ENCODE assay signal across 22 cellular contexts in genomic region chr12:49616533-49617219, GRCh38. TPM values are rescaled to one million over a fixed set of nuclear protein-coding genes. Genes with fewer than 3 reads are reported as not detected.
DNase-seq lines count a peak whose midpoint lies in the region; ATAC-seq and TF ChIP-seq lines count a peak whose summit lies in the region.
"Had no signal": no experiment of that assay in that cellular context is flagged by ENCODE, and none has a peak within 500 bp of the region (broad histone marks: within the 10 kb centered on the region; RNA-seq: fewer than 3 reads in every experiment).

No MANE protein-coding gene starts in this region.

- peak overlapping the region in 9 of 11 experiments; percentile 3 to 62 (median 50); a peak in 17 of 22 replicates for H3K4me2 ChIP-seq in BLaER1 treated with 17β-estradiol and CSF1 and Interleukin-3, amounts not matched to agents 10 nM and 100 nM

- CTCF ChIA-PET in WTC11 (lab: Charles Lee): interaction anchor here (1.3 kb wide), 1 partner anchor 117 kb away, joined by 3 read pairs; no protein-coding TSS in a partner anchor

- H3K9me3 Mint-ChIP-seq in WTC11 (peaks cover 3% of the 10 kb centered on the region; the same call in 1 of the 2 replicates), glutamatergic neuron (ENCODE audit: unreplicated experiment) (no peaks in the 10 kb centered on the region)

- H3K9me3 ChIP-seq in BLaER1 treated with 17β-estradiol and CSF1 and Interleukin-3, amounts not matched to agents 10 nM and 100 nM (replicated peaks in 1 of 11): peaks cover 15 to 35% (median 26%) of the 10 kb centered on the region in 11 experiments

- H3K4me3 ChIP-seq in BLaER1 treated with 17β-estradiol and CSF1 and Interleukin-3, amounts not matched to agents 10 nM and 100 nM: no peak overlapping the region
- H3K4me3 ChIP-seq in H7 (ENCODE audit: insufficient read depth, low read depth, low read length): no peak overlapping the region
- H3K4me3 ChIP-seq: GM12878, SK-N-MC had no signal

- H3K27me3 ChIP-seq in BLaER1 treated with 17β-estradiol and CSF1 and Interleukin-3, amounts not matched to agents 10 nM and 100 nM: peaks cover 0 to 8% (median 0%) of the 10 kb centered on the region in 11 experiments; a peak in 5 of 22 replicates
- peaks cover 2% of the 10 kb centered on the region; the same call in 1 of the 2 replicates for H3K27me3 ChIP-seq in H7 (ENCODE audit: control insufficient read depth, insufficient read depth, low read length)

- H3K27me3 Mint-ChIP-seq in WTC11 (ENCODE audit: low read depth) (peaks cover 4% of the 10 kb centered on the region; the same call in 1 of the 2 replicates), glutamatergic neuron (ENCODE audit: unreplicated experiment) (no peaks in the 10 kb centered on the region)

- no peak overlapping the region for H3K4me3 Mint-ChIP-seq in WTC11
- H3K4me3 Mint-ChIP-seq in glutamatergic neuron (ENCODE audit: unreplicated experiment): no peak overlapping the region
- H3K4me3 Mint-ChIP-seq: CD4-positive, CD25-positive, alpha-beta regulatory T cell had no signal

- TF ChIP-seq CTCF in WTC11 (IDR thresholded peaks at IDR 0.05) (no peak), glutamatergic neuron (IDR thresholded peaks at IDR 0.05; ENCODE audit: partially characterized antibody, unreplicated experiment) (no peak)

- H3K4me1 Mint-ChIP-seq in WTC11 (peaks cover 29% of the 10 kb centered on the region), glutamatergic neuron (ENCODE audit: low read depth, unreplicated experiment) (peaks cover 12% of the 10 kb centered on the region)

- peak overlapping the region in 1 of 11 experiments; percentile 12; a peak in 1 of 22 replicates for H3K27ac ChIP-seq in BLaER1 treated with 17β-estradiol and CSF1 and Interleukin-3, amounts not matched to agents 10 nM and 100 nM
- H3K27ac ChIP-seq: SK-N-MC had no signal

- peak; percentile 31 for DNase-seq in H7
- DNase-seq in WTC11 (ENCODE audit: low spot score): no peak
- DNase-seq in glutamatergic neuron: no peak
- no peak for DNase-seq in NCI-H1417 (lab: John Stamatoyannopoulos, UW)
- no peak for DNase-seq in GM03348 (ENCODE audit: low spot score)
- DNase-seq: CD4-positive, CD25-positive, alpha-beta regulatory T cell; COR-L47; DMS 273 treated with DMSO at 0.1 percent for 48 hours; GF-D8; HCEC 1CT; NCI-H1105 treated with DMSO at 0.1 percent for 48 hours; NCI-H1694 treated with DMSO at 0.1 percent for 48 hours; NCI-H2107; NCI-H226; NCI-H524 treated with DMSO at 0.1 percent for 48 hours; OCI-M1; Right ventricle myocardium superior; T-helper 1 cell had no signal

- POLR2A ChIA-PET in WTC11 (lab: Charles Lee): no interaction called here

- H3K36me3 Mint-ChIP-seq in WTC11 (no peaks in the 10 kb centered on the region), glutamatergic neuron (ENCODE audit: unreplicated experiment) (no peaks in the 10 kb centered on the region)
- H3K36me3 Mint-ChIP-seq: CD4-positive, CD25-positive, alpha-beta regulatory T cell had no signal

- no peaks in the 10 kb centered on the region for H4K20me1 ChIP-seq in BLaER1 treated with 17β-estradiol and CSF1 and Interleukin-3, amounts not matched to agents 10 nM and 100 nM

- ATAC-seq in WTC11 (peak; percentile 56), HG03460 (IDR thresholded peaks at IDR 0.05; ENCODE audit: unreplicated experiment) (no peak)
- ATAC-seq: GM12878 had no signal

- peaks cover 7 to 33% (median 24%) of the 10 kb centered on the region in 10 experiments for H3K4me1 ChIP-seq in BLaER1 treated with 17β-estradiol and CSF1 and Interleukin-3, amounts not matched to agents 10 nM and 100 nM

- H3K9ac ChIP-seq in BLaER1 treated with 17β-estradiol and CSF1 and Interleukin-3, amounts not matched to agents 10 nM and 100 nM: no peak overlapping the region

- H3K27ac Mint-ChIP-seq in WTC11 (0 out of 2 replicates have a peak overlapping the region, but pooled peaks have one; percentile 43), glutamatergic neuron (ENCODE audit: unreplicated experiment) (peak overlapping the region; percentile 28)
- H3K27ac Mint-ChIP-seq: CD4-positive, CD25-positive, alpha-beta regulatory T cell had no signal

- H3K36me3 ChIP-seq in BLaER1 treated with 17β-estradiol and CSF1 and Interleukin-3, amounts not matched to agents 10 nM and 100 nM: 0 out of 22 replicates have a peak, but pooled peaks cover 0 to 4% (median 0%) of the 10 kb centered on the region in 11 experiments
- H3K36me3 ChIP-seq in H7 (replicated peaks; ENCODE audit: control insufficient read depth, insufficient read depth, low read length): no peaks in the 10 kb centered on the region

TF ChIP-seq in WTC11, 78 proteins besides CTCF, POLR2A, EP300 and RAD21 (continues in another document):
- TF ChIP-seq ZNF425 (CRISPR knock-in tag; conservative IDR thresholded peaks at IDR 0.05): no peak
- no peak for TF ChIP-seq USF1 (CRISPR knock-in tag; IDR thresholded peaks at IDR 0.05)
- TF ChIP-seq NR1H2 (CRISPR knock-in tag; IDR thresholded peaks at IDR 0.05): no peak
- TF ChIP-seq ZNF138 (CRISPR knock-in tag; conservative IDR thresholded peaks at IDR 0.05): no peak
- no peak for TF ChIP-seq ZNF281 (CRISPR knock-in tag; IDR thresholded peaks at IDR 0.05)
- no peak for TF ChIP-seq JAZF1 (CRISPR knock-in tag; IDR thresholded peaks at IDR 0.05)
- no peak for TF ChIP-seq ZNF121 (CRISPR knock-in tag; IDR thresholded peaks at IDR 0.05)
- no peak for TF ChIP-seq ESRRA (CRISPR knock-in tag; IDR thresholded peaks at IDR 0.05; ENCODE audit: borderline replicate concordance)
- no peak for TF ChIP-seq EMX1 (CRISPR knock-in tag; IDR thresholded peaks at IDR 0.05)

RNA-seq across cellular contexts. Expression of gene PRPF40B, which starts 6.7 kb away (rescaled TPM):
- total RNA-seq in H7 (2014; rRNA removed; shearing (Covaris generic)): 22.9 and 28.9 TPM in 2 replicates
- total RNA-seq in WTC11 (2021): 38.0 to 46.0 TPM (median 40.5 TPM) in 3 replicates
- 26.4 TPM for total RNA-seq in glutamatergic neuron (ENCODE audit: unreplicated experiment)

RNA-seq across cellular contexts. Expression of gene FAM186B, which starts 11.2 kb away (rescaled TPM):
- total RNA-seq in H7 (2014; rRNA removed; shearing (Covaris generic)): 0.11 and 0.21 TPM in 2 replicates
- total RNA-seq in WTC11 (2021) (0.16 to 0.39 TPM (median 0.21 TPM) in 3 replicates), glutamatergic neuron (ENCODE audit: unreplicated experiment) (not detected)
- total RNA-seq: CD4-positive, CD25-positive, alpha-beta regulatory T cell had no signal

RNA-seq across cellular contexts. Expression of gene MCRS1, which starts 48.7 kb away (rescaled TPM):
- total RNA-seq in H7 (2014; rRNA removed; shearing (Covaris generic)): 113 and 124 TPM in 2 replicates
- 94.8 to 105 TPM (median 96.5 TPM) in 3 replicates for total RNA-seq in WTC11 (2021)
- 103 TPM for total RNA-seq in glutamatergic neuron (ENCODE audit: unreplicated experiment)
